In genomic region chr1:51729824-51730284, GRCh38 we compare ENCODE assay signal across 1 cellular context.
A peak's percentile ranks its signal among the peaks of the same experiment; 100 is the strongest.
TF ChIP-seq lines count a peak whose summit lies in the region.

No MANE protein-coding gene starts in this region.

TF ChIP-seq in K562, 482 proteins besides CTCF, POLR2A, EP300 and RAD21 (continued from another document):
- TF ChIP-seq NR2C2 (CRISPR knock-in tag; IDR thresholded peaks at IDR 0.05): no peak
- peak; percentile 85 for TF ChIP-seq NR2C2 (tag; IDR thresholded peaks at IDR 0.05)
- no peak for TF ChIP-seq ZNF174 (CRISPR knock-in tag; IDR thresholded peaks at IDR 0.05)
- TF ChIP-seq ZBED1 (IDR thresholded peaks at IDR 0.05): no peak
- no peak for TF ChIP-seq CBX2 (IDR thresholded peaks at IDR 0.05; ENCODE audit: insufficient read depth, low read length, poor library complexity, severe bottlenecking)
- TF ChIP-seq ZNF436 (CRISPR knock-in tag; IDR thresholded peaks at IDR 0.05): no peak
- TF ChIP-seq SP1 (CRISPR knock-in tag; IDR thresholded peaks at IDR 0.05): no peak
- peak; percentile 65; the same call in 1 of the 2 replicates for TF ChIP-seq ZNF57 (CRISPR knock-in tag; IDR thresholded peaks at IDR 0.05)
- no peak for TF ChIP-seq FOXP1 (CRISPR knock-in tag; IDR thresholded peaks at IDR 0.05)
- TF ChIP-seq KDM5B (IDR thresholded peaks at IDR 0.05; ENCODE audit: insufficient replicate concordance, low read depth, low read length): peak; percentile 36
- TF ChIP-seq ZBTB34 (CRISPR knock-in tag; IDR thresholded peaks at IDR 0.05): no peak
- TF ChIP-seq POLR2H (tag; IDR thresholded peaks at IDR 0.05; ENCODE audit: low read depth): 0 out of 2 replicates have a peak, but pooled peaks have one; percentile 43
- peak; percentile 85 for TF ChIP-seq VEZF1 (CRISPR knock-in tag; IDR thresholded peaks at IDR 0.05)
- peak in 1 of 3 experiments; percentile 64; a peak in 1 of 6 replicates for TF ChIP-seq ZBTB11 (CRISPR knock-in tag; IDR thresholded peaks at IDR 0.05)
- no peak for TF ChIP-seq NFYB (IDR thresholded peaks at IDR 0.05; ENCODE audit: extremely low read depth, insufficient read length)
- TF ChIP-seq POU5F1 (IDR thresholded peaks at IDR 0.05; ENCODE audit: borderline replicate concordance, low read depth, low read length, partially characterized antibody): no peak
- TF ChIP-seq ZHX1 (conservative IDR thresholded peaks at IDR 0.05; ENCODE audit: low read length): no peak
- 0 out of 2 replicates have a peak, but pooled peaks have one; percentile 12 for TF ChIP-seq CC2D1A (IDR thresholded peaks at IDR 0.05)
